ENCODE assay signal across 26 cellular contexts in genomic region chr9:113734826-113735225, GRCh38.
"Had no signal": no experiment of that assay in that cellular context is flagged by ENCODE, and none has a peak within 500 bp of the region (broad histone marks: within the 10 kb centered on the region; RNA-seq: fewer than 3 reads in every experiment).

No MANE protein-coding gene starts in this region.

- DNase-seq: activated B cell treated with CpG ODN at 0.5 μM for 24 hours; activated CD4-positive, alpha-beta memory T cell treated with anti-CD3 and anti-CD28 coated beads, Interleukin-2, amount 10 ng/mL, durations not matched to agents 7 days and 5 days; activated CD4-positive, alpha-beta T cell treated with anti-CD3 and anti-CD28 coated beads for 1 hour; activated CD4-positive, alpha-beta T cell treated with anti-CD3 and anti-CD28 coated beads, Interleukin-2, amount 50 U/mL, for 1 hour; activated CD8-positive, alpha-beta memory T cell treated with anti-CD3 and anti-CD28 coated beads, Interleukin-2, amount 50 U/mL, for 4 hours; activated gamma-delta T cell treated with Interleukin-2 at 50 U/mL for 16 hours; activated naive CD4-positive, alpha-beta T cell treated with anti-CD3 and anti-CD28 coated beads, Interleukin-2, amount 10 ng/mL, durations not matched to agents 7 days and 5 days; activated naive CD8-positive, alpha-beta T cell treated with anti-CD3 and anti-CD28 coated beads for 36 hours; activated T-cell treated with anti-CD3 and anti-CD28 coated beads, Interleukin-2, amount 50 U/mL, for 72 hours; brain microvascular endothelial cell; KG1; NCI-H1092; NCI-H1417; NCI-H1930; NCI-H2171; NCI-H2227 treated with DMSO at 0.1 percent for 48 hours; NCI-H446 treated with DMSO at 0.1 percent for 48 hours; NCI-H526; NK-92 treated with Interleukin-12 subunit alpha and Interleukin-12 subunit beta, amount 100 ng/mL, for 24 hours; OCI-M1; Peyer's patch; SIG-M5; T-helper 2 cell; T1000 had no signal

- H3K4me1 Mint-ChIP-seq: activated B cell treated with CpG ODN at 0.5 μM for 24 hours; activated CD4-positive, alpha-beta memory T cell treated with anti-CD3 and anti-CD28 coated beads, Interleukin-2, amount 10 ng/mL, durations not matched to agents 7 days and 5 days; activated naive CD4-positive, alpha-beta T cell treated with anti-CD3 and anti-CD28 coated beads, Interleukin-2, amount 10 ng/mL, durations not matched to agents 7 days and 5 days; activated naive CD8-positive, alpha-beta T cell treated with anti-CD3 and anti-CD28 coated beads for 36 hours had no signal

- H3K27ac ChIP-seq: brain microvascular endothelial cell, cardiac muscle cell, Peyer's patch had no signal

- H3K9me3 ChIP-seq: Peyer's patch had no signal

- H3K4me3 ChIP-seq: cardiac muscle cell, Peyer's patch had no signal

- H3K4me3 Mint-ChIP-seq: activated B cell treated with CpG ODN at 0.5 μM for 24 hours; activated CD4-positive, alpha-beta memory T cell treated with anti-CD3 and anti-CD28 coated beads, Interleukin-2, amount 10 ng/mL, durations not matched to agents 7 days and 5 days; activated naive CD4-positive, alpha-beta T cell treated with anti-CD3 and anti-CD28 coated beads, Interleukin-2, amount 10 ng/mL, durations not matched to agents 7 days and 5 days; activated naive CD8-positive, alpha-beta T cell treated with anti-CD3 and anti-CD28 coated beads for 36 hours; activated T-cell treated with anti-CD3 and anti-CD28 coated beads, Interleukin-2, amount 50 U/mL, for 72 hours had no signal

- H3K4me1 ChIP-seq: Peyer's patch had no signal

- H3K36me3 Mint-ChIP-seq: activated naive CD4-positive, alpha-beta T cell treated with anti-CD3 and anti-CD28 coated beads, Interleukin-2, amount 10 ng/mL, durations not matched to agents 7 days and 5 days; activated naive CD8-positive, alpha-beta T cell treated with anti-CD3 and anti-CD28 coated beads for 36 hours had no signal

- H3K36me3 ChIP-seq: brain microvascular endothelial cell, cardiac muscle cell, Peyer's patch had no signal

- H3K27ac Mint-ChIP-seq: activated B cell treated with CpG ODN at 0.5 μM for 24 hours; activated CD4-positive, alpha-beta memory T cell treated with anti-CD3 and anti-CD28 coated beads, Interleukin-2, amount 10 ng/mL, durations not matched to agents 7 days and 5 days; activated naive CD4-positive, alpha-beta T cell treated with anti-CD3 and anti-CD28 coated beads, Interleukin-2, amount 10 ng/mL, durations not matched to agents 7 days and 5 days; activated naive CD8-positive, alpha-beta T cell treated with anti-CD3 and anti-CD28 coated beads for 36 hours; activated T-cell treated with anti-CD3 and anti-CD28 coated beads, Interleukin-2, amount 50 U/mL, for 72 hours; activated T-helper 2 cell treated with anti-CD3 and anti-CD28 coated beads, Interferon-gamma antibody, Interleukin-2, Interleukin-4, amounts not matched to agents 10 μg/mL and 5 μg/mL and 100 μg/mL, durations not matched to agents 14 hours and 24 hours and 36 hours had no signal

- H3K27me3 ChIP-seq: cardiac muscle cell, Peyer's patch had no signal

- ATAC-seq: activated T-cell treated with anti-CD3 and anti-CD28 coated beads, Interleukin-2, amount 50 U/mL, for 72 hours had no signal
